In the genomic region with DNA sequence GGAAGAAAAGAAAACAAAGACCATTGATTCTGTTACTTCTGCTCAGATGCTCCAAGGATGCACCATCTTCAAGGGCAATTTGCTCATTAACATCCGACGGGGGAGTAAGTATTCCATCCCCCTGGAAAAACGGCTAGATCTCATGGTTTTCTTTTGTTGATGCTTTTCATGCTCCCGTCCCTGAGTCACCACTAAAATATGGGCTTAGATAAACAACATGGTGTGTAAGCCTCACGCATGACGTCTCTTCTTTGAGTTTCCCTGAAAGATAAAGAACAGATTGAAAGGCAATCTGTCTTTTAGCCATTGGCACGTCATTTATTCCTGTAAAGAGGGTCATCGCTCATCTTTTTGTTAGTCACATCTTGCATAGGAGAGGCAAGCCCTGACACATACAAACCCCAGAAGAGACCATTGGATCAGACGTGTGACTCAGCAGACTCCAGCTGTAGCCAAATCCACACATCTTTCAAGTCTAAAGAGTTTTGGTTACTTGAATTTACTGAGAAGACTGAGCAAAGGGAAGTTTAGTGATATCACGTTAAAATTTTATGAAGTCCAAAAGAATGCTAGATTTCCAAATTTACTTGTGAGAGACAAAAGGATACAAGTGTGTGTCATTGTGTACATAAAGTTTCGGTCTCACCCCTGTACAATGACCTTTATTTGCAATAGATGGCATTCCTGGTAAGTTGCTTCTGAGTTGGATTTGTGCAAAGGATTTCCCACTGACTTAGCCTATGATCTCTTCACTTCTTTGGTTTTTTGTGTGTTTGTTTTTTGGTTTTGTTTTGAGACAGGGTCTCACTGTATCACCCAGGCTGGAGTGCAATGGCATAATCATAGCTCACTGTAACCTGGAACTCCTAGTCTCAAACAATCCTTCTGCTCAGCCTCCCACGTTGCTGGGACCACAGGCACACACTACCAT, we compare ENCODE assay signal across 1 cellular context.
TF ChIP-seq lines count a peak whose summit lies in the region.

No MANE protein-coding gene starts in this region.

TF ChIP-seq in endothelial cell of umbilical vein, 7 proteins besides CTCF, POLR2A, EP300 and RAD21:
- TF ChIP-seq, protein P1, sequence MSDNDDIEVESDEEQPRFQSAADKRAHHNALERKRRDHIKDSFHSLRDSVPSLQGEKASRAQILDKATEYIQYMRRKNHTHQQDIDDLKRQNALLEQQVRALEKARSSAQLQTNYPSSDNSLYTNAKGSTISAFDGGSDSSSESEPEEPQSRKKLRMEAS (IDR thresholded peaks at IDR 0.05; ENCODE audit: insufficient read depth, insufficient read length), result no peak
- TF ChIP-seq JUN (IDR thresholded peaks at IDR 0.05; ENCODE audit: borderline replicate concordance, insufficient read depth, insufficient read length, low read depth) (peak; percentile 95), POLR2AphosphoS5 (IDR thresholded peaks at IDR 0.05; ENCODE audit: insufficient read depth, low read depth, low read length) (peak; percentile 74), FOS (IDR thresholded peaks at IDR 0.05; ENCODE audit: borderline replicate concordance, insufficient read depth, low read length) (peak; percentile 86), EZH2 (IDR thresholded peaks at IDR 0.05; ENCODE audit: borderline replicate concordance, low read depth, low read length, severe bottlenecking) (no peak), GATA2 (IDR thresholded peaks at IDR 0.05; ENCODE audit: insufficient read depth, insufficient read length, low read depth, low read length) (peak; percentile 85), MYC (IDR thresholded peaks at IDR 0.05; ENCODE audit: low read depth, low read length) (no peak)
TF ChIP-seq in endothelial cell of umbilical vein: peak in this region for 4.
